ENCODE assay signal across 11 cellular contexts in the genomic region with DNA sequence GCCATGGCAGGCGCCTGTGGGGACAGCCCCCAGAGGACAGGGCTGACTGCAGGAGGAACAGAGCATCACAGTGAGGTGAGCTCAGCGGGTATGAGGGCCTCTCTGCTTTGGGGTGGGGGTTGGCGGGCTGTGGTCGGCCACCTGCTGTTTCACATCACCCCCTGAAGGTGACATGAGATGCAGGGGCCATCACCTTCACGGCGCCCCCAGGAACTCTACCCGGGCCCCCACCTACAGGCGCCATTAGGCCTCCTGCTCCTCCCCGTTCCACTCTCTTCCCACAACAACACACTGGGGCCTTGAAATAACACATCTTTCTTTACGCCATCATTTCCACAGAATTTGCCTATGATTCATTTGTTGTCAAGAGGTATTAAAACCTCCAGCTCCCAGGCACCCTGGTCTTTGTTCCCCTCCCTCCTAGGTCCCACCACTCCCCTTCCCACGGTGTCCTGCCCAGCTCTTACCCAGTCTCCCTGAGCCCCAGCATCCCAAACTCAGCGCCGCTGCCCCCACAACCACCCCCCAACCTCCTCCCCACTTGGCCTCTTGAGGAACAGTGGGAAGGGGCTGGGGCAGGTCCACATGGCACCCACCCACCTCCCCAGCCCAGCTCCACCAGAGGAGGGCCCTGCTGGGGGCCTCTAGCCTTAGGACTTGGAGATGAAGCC. TPM values are rescaled to one million over a fixed set of nuclear protein-coding genes. Genes with fewer than 3 reads are reported as not detected.
DNase-seq lines count a peak whose midpoint lies in the region; ATAC-seq, FAIRE-seq and TF ChIP-seq lines count a peak whose summit lies in the region.
"Had no signal": no experiment of that assay in that cellular context is flagged by ENCODE, and none has a peak within 500 bp of the region (broad histone marks: within the 10 kb centered on the region; RNA-seq: fewer than 3 reads in every experiment).

No MANE protein-coding gene starts in this region.

- TF ChIP-seq CTCF in GM12878 (IDR thresholded peaks at IDR 0.05 in 2 of 3, conservative IDR thresholded peaks at IDR 0.05 in 1 of 3; ENCODE audit: control insufficient read depth in 2 of 3, extremely low read depth in 1 of 3, insufficient read depth in 1 of 3, low read depth in 3 of 3, low read length in 3 of 3) (no peak), endothelial cell (IDR thresholded peaks at IDR 0.05; ENCODE audit: unreplicated experiment) (no peak)

- SMC1A ChIA-PET in GM12878 (lab: Charles Lee; ENCODE audit: uncharacterized antibody, unreplicated experiment), result interaction anchor here (0.8 to 4.1 kb wide), 13 partner anchors 9 to 90 kb away, joined by 3 to 24 read pairs (median 4); no protein-coding TSS in a partner anchor

- ATAC-seq in GM21529 (IDR thresholded peaks at IDR 0.05; ENCODE audit: unreplicated experiment) (peak; percentile 37), GM12878 (peak; percentile 76), GM21381 (IDR thresholded peaks at IDR 0.05; ENCODE audit: unreplicated experiment) (no peak)

- no peaks in the 10 kb centered on the region for H3K27me3 Mint-ChIP-seq in T-helper 2 cell treated with Interferon-gamma antibody and Interleukin-4, amounts not matched to agents 5 μg/mL and 100 μg/mL, for 36 hours (ENCODE audit: low read depth)
- peaks cover 8% of the 10 kb centered on the region for H3K27me3 Mint-ChIP-seq in endothelial cell (ENCODE audit: unreplicated experiment)

- POLR2A ChIA-PET in GM12878 (lab: Charles Lee), result interaction anchor here (0.6 to 5.4 kb wide), 10 partner anchors 10 to 77 kb away, joined by 3 to 46 read pairs (median 4); no protein-coding TSS in a partner anchor

- H3K79me2 ChIP-seq in GM12878 (ENCODE audit: control insufficient read depth, insufficient read depth, low read length), result no peaks in the 10 kb centered on the region

- no peak for FAIRE-seq in GM12878 (lab: Jason Lieb, UNC)
- FAIRE-seq: astrocyte had no signal

- H3K4me3 ChIP-seq in GM12878, result peak overlapping the region; percentile 29; the same call in 1 of the 2 replicates

- CTCF ChIA-PET in GM12878 (lab: Yijun Ruan, JAX), result interaction anchor here (0.8 to 14.0 kb wide), 9 partner anchors 13 to 117 kb away, joined by 3 to 215 read pairs (median 85); a partner anchor contains a TSS

- H3K4me1 Mint-ChIP-seq in T-helper 2 cell treated with Interferon-gamma antibody and Interleukin-4, amounts not matched to agents 5 μg/mL and 100 μg/mL, for 36 hours (ENCODE audit: low read depth), result peaks cover 82% of the 10 kb centered on the region
- H3K4me1 Mint-ChIP-seq in endothelial cell (ENCODE audit: unreplicated experiment), result peaks cover 58% of the 10 kb centered on the region

- no peaks in the 10 kb centered on the region for H3K9me3 Mint-ChIP-seq in T-helper 2 cell treated with Interferon-gamma antibody and Interleukin-4, amounts not matched to agents 5 μg/mL and 100 μg/mL, for 36 hours
- H3K9me3 Mint-ChIP-seq in endothelial cell (ENCODE audit: unreplicated experiment), result no peaks in the 10 kb centered on the region

- no TSS peak for BruUV-seq in GM12878 (replicated peaks; lab: Mats Ljungman, UMichigan)

- peak overlapping the region; percentile 48 for H2AFZ ChIP-seq in GM12878 (ENCODE audit: control insufficient read depth, low read depth, low read length)

- no peaks in the 10 kb centered on the region for H4K20me1 ChIP-seq in GM12878 (ENCODE audit: control insufficient read depth, insufficient read depth)

- H3K4me1 ChIP-seq in GM12878 (ENCODE audit: control insufficient read depth, insufficient read depth, low read length), result peaks cover 65% of the 10 kb centered on the region

- peak overlapping the region; percentile 78 for H3K4me3 Mint-ChIP-seq in T-helper 2 cell treated with Interferon-gamma antibody and Interleukin-4, amounts not matched to agents 5 μg/mL and 100 μg/mL, for 36 hours
- H3K4me3 Mint-ChIP-seq in endothelial cell (ENCODE audit: unreplicated experiment), result no peak overlapping the region

- peak overlapping the region; percentile 55 for H3K27ac ChIP-seq in GM12878 (ENCODE audit: control insufficient read depth, insufficient read depth)

- intact Hi-C loops in GM12878 (cut with micrococcal nuclease; ENCODE audit: unreplicated experiment), result no loop called here

- no peak for TF ChIP-seq RAD21 in GM12878 (IDR thresholded peaks at IDR 0.05; ENCODE audit: insufficient read depth, low read depth, low read length)

- H3K36me3 Mint-ChIP-seq in T-helper 2 cell treated with Interferon-gamma antibody and Interleukin-4, amounts not matched to agents 5 μg/mL and 100 μg/mL, for 36 hours (ENCODE audit: low read depth), result no peaks in the 10 kb centered on the region
- H3K36me3 Mint-ChIP-seq in endothelial cell (ENCODE audit: low read depth, unreplicated experiment), result no peaks in the 10 kb centered on the region

- peak overlapping the region; percentile 77 for H3K4me2 ChIP-seq in GM12878 (ENCODE audit: control insufficient read depth, insufficient read depth)

- peak in 1 of 2 experiments; percentile 44; a peak in 1 of 4 replicates for TF ChIP-seq EP300 in GM12878 (IDR thresholded peaks at IDR 0.05; ENCODE audit: borderline replicate concordance in 1 of 2, control insufficient read depth in 1 of 2, low read depth in 2 of 2, low read length in 2 of 2)

- no peaks in the 10 kb centered on the region for H3K36me3 ChIP-seq in GM12878 (ENCODE audit: control insufficient read depth in 2 of 2, insufficient read depth in 2 of 2, low read length in 1 of 2)

- H3K27me3 ChIP-seq in GM12878 (replicated peaks in 1 of 2; ENCODE audit: control insufficient read depth in 2 of 2, insufficient read depth in 2 of 2, low read length in 1 of 2), result no peaks in the 10 kb centered on the region; a peak in 1 of 4 replicates

- H3K9ac ChIP-seq in GM12878 (ENCODE audit: control insufficient read depth, insufficient read depth, low read length), result peak overlapping the region; percentile 38

- in situ Hi-C loops in GM12878 (cut with MboI), result no loop called here

- H3K27ac Mint-ChIP-seq in T-helper 2 cell treated with Interferon-gamma antibody and Interleukin-4, amounts not matched to agents 5 μg/mL and 100 μg/mL, for 36 hours, result peak overlapping the region; percentile 96
- H3K27ac Mint-ChIP-seq in endothelial cell (ENCODE audit: unreplicated experiment), result no peak overlapping the region

- RAD21 ChIA-PET in GM12878 (lab: Charles Lee; ENCODE audit: unreplicated experiment), result interaction anchor here (0.8 to 12.6 kb wide), 12 partner anchors 9 to 117 kb away, joined by 3 to 202 read pairs (median 5); a partner anchor contains a TSS

- no peaks in the 10 kb centered on the region for H3K9me3 ChIP-seq in GM12878 (replicated peaks; ENCODE audit: control insufficient read depth, insufficient read depth, low read length)

- TF ChIP-seq POLR2A in GM12878 (IDR thresholded peaks at IDR 0.05; ENCODE audit: low read depth, low read length), result peak; percentile 59

- 13% methylated on average over 13 of the region's 13 CpGs for WGBS in GM12878 (ENCODE audit: insufficient coverage, insufficient replicate concordance, low lambda C conversion rate, missing lambda C conversion rate)

- peak; percentile 74 for DNase-seq in T-helper 2 cell treated with Interferon-gamma antibody and Interleukin-4, amounts not matched to agents 5 μg/mL and 100 μg/mL, for 36 hours (ENCODE audit: low spot score)
- DNase-seq in GM12878 (ENCODE audit: low read depth, low spot score), result no peak
- DNase-seq in stimulated activated CD4-positive, alpha-beta T cell treated with anti-CD3 and anti-CD28 coated beads, Interleukin-4, amount 100 ng/mL, for 48 hours (ENCODE audit: low read depth in 2 of 2), result peak; percentile 62 to 72
- no peak for DNase-seq in NCI-H748 treated with DMSO at 0.1 percent for 48 hours (lab: John Stamatoyannopoulos, UW)
- DNase-seq in DMS53 (lab: John Stamatoyannopoulos, UW), result no peak
- DNase-seq in endothelial cell (ENCODE audit: low spot score), result no peak
- DNase-seq: NCI-H1417 treated with DMSO at 0.1 percent for 48 hours, Right ventricle myocardium superior had no signal

TF ChIP-seq in GM12878, 131 proteins besides CTCF, POLR2A, EP300 and RAD21 (continues in another document):
- TF ChIP-seq ZNF622 (IDR thresholded peaks at IDR 0.05) (no peak), FOXM1 (IDR thresholded peaks at IDR 0.05; ENCODE audit: low read depth, low read length) (peak; percentile 67)

RNA-seq across cellular contexts. Expression of a gene that starts 12.7 kb away (rescaled TPM):
- 25.7 and 29.4 TPM in 2 replicates for total RNA-seq in GM12878 (2013; cell fraction: nucleolus; rRNA removed)
- total RNA-seq in GM12878 (2014; rRNA removed) (5.0 and 6.9 TPM in 2 replicates), GM12878 (2014; rRNA removed; fragmentation: Illumina TruSeq; extraction: Trizol) (3.1 and 3.9 TPM in 2 replicates), GM12878 (2021) (12.6 and 18.3 TPM in 2 replicates), endothelial cell (ENCODE audit: unreplicated experiment) (387 TPM)
- 14.4 TPM for polyA plus RNA-seq in GM12878 (2011; ENCODE audit: low read depth)
- polyA plus RNA-seq in GM12878 (2011; rRNA removed) (5.1 and 5.6 TPM in 2 replicates), GM12878 (2014; fragmentation: Illumina TruSeq; extraction: Trizol) (2.5 and 6.3 TPM in 2 replicates), GM12878 (2014; fragmentation: Nextera tagmentation; extraction: Ambion mirVana) (1 to 10 TPM in 1 of 2 experiments, under 1 TPM in 1; 0.47 to 1.3 TPM), GM12878 (2014; rRNA removed) (10.1 and 11.4 TPM in 2 replicates), GM12878 (2016; fragmentation: Nextera tagmentation; extraction: Ambion mirVana) (1 to 10 TPM; 5.1 to 6.2 TPM)
- 5.8 and 7.1 TPM in 2 replicates for polyA plus RNA-seq in GM12878 (2011; cell fraction: cytosol; rRNA removed)
- 46.3 and 61.4 TPM in 2 replicates for polyA plus RNA-seq in GM12878 (2011; cell fraction: nucleus; rRNA removed)
- 31.4 and 31.5 TPM in 2 replicates for polyA plus RNA-seq in GM12878 (2012)
- 4.2 and 8.0 TPM in 2 replicates for polyA minus RNA-seq in GM12878 (2011; rRNA and poly(A)+ RNA removed)
- 3.9 and 4.3 TPM in 2 replicates for polyA minus RNA-seq in GM12878 (2011; cell fraction: cytosol; rRNA and poly(A)+ RNA removed)
- 8.6 and 12.2 TPM in 2 replicates for polyA minus RNA-seq in GM12878 (2011; cell fraction: nucleus; rRNA and poly(A)+ RNA removed)

RNA-seq across cellular contexts. Expression of a gene that starts 59.4 kb away (rescaled TPM):
- total RNA-seq in GM12878 (2013; cell fraction: nucleolus; rRNA removed), result 2.5 and 3.7 TPM in 2 replicates
- total RNA-seq in GM12878 (2014; rRNA removed) (1.7 and 2.4 TPM in 2 replicates), GM12878 (2014; rRNA removed; fragmentation: Illumina TruSeq; extraction: Trizol) (1.1 and 1.2 TPM in 2 replicates), GM12878 (2021) (2.4 and 3.8 TPM in 2 replicates), endothelial cell (ENCODE audit: unreplicated experiment) (65.5 TPM)
- polyA plus RNA-seq in GM12878 (2011; ENCODE audit: low read depth), result 0.84 TPM
- polyA plus RNA-seq in GM12878 (2011; rRNA removed) (0.55 and 1.2 TPM in 2 replicates), GM12878 (2014; fragmentation: Illumina TruSeq; extraction: Trizol) (1.6 TPM in 2 replicates), GM12878 (2014; fragmentation: Nextera tagmentation; extraction: Ambion mirVana) (1 to 10 TPM; 1.1 to 2.2 TPM), GM12878 (2014; rRNA removed) (1.1 and 1.9 TPM in 2 replicates), GM12878 (2016; fragmentation: Nextera tagmentation; extraction: Ambion mirVana) (1 to 10 TPM; 4.0 to 4.9 TPM)
- 1.6 and 2.1 TPM in 2 replicates for polyA plus RNA-seq in GM12878 (2011; cell fraction: cytosol; rRNA removed)
- polyA plus RNA-seq in GM12878 (2011; cell fraction: nucleus; rRNA removed), result 2.4 and 2.7 TPM in 2 replicates
- polyA plus RNA-seq in GM12878 (2012), result 1.8 and 2.1 TPM in 2 replicates
- 1.2 and 1.8 TPM in 2 replicates for polyA minus RNA-seq in GM12878 (2011; rRNA and poly(A)+ RNA removed)
- 0.67 and 0.94 TPM in 2 replicates for polyA minus RNA-seq in GM12878 (2011; cell fraction: cytosol; rRNA and poly(A)+ RNA removed)
- polyA minus RNA-seq in GM12878 (2011; cell fraction: nucleus; rRNA and poly(A)+ RNA removed), result 0.38 and 1.9 TPM in 2 replicates

Comparison
In these comparisons a context has a peak if more than half of its experiments do, and no peak if none do; other contexts are left out.
1. DNase-seq: peak in T-helper 2 cell treated with Interferon-gamma antibody and Interleukin-4, amounts not matched to agents 5 μg/mL and 100 μg/mL, for 36 hours (single experiment) and stimulated activated CD4-positive, alpha-beta T cell treated with anti-CD3 and anti-CD28 coated beads, Interleukin-4, amount 100 ng/mL, for 48 hours (2 of 2); none in GM12878 (single experiment), NCI-H748 treated with DMSO at 0.1 percent for 48 hours (single experiment), DMS53 (single experiment) and endothelial cell (single experiment).
2. RNA of a gene that starts 12.7 kb away (total RNA-seq): 387 TPM in endothelial cell (single experiment); 3.1 to 29.4 TPM in GM12878; every median in the first group is over 10 times any median in the second.
3. RNA of a gene that starts 59.4 kb away (total RNA-seq): 65.5 TPM in endothelial cell (single experiment); 1.1 to 3.8 TPM in GM12878; every median in the first group is over 10 times any median in the second.